ENCODE assay signal across 2 cellular contexts in the genomic region with DNA sequence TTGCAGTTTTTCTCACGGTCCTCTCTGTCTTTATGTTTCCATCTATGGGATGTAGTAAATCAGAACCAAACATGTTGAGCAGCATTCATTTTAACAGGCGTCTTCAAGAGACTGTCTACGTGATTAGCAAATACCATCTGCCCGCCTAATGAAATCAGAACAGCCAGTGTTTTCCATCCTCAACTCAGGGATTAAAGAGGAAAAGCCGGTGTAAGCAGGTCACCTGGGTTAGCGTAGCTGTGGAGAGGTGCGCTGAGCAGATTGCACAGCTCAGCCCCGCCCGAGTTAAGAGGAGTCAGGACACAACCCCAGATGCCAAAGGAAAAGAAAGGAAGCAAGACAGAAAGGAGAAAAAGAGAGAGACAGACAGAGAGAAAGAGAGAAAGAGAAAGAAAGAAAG.
A peak's percentile ranks its signal among the peaks of the same experiment; 100 is the strongest.
TF ChIP-seq lines count a peak whose summit lies in the region.

No MANE protein-coding gene starts in this region.

TF ChIP-seq in IMR-90, 13 proteins besides CTCF, POLR2A, EP300 and RAD21:
- no peak for TF ChIP-seq RCOR1 (IDR thresholded peaks at IDR 0.05; ENCODE audit: insufficient replicate concordance, low read length)
- TF ChIP-seq MXI1 (IDR thresholded peaks at IDR 0.05; ENCODE audit: borderline replicate concordance, low read depth, low read length), result no peak
- TF ChIP-seq MAFK (IDR thresholded peaks at IDR 0.05; ENCODE audit: low read depth, low read length), result no peak
- TF ChIP-seq SMC3 (IDR thresholded peaks at IDR 0.05; ENCODE audit: low read depth, low read length), result no peak
- no peak for TF ChIP-seq BHLHE40 (IDR thresholded peaks at IDR 0.05; ENCODE audit: low read depth, low read length)
- TF ChIP-seq, protein P1, sequence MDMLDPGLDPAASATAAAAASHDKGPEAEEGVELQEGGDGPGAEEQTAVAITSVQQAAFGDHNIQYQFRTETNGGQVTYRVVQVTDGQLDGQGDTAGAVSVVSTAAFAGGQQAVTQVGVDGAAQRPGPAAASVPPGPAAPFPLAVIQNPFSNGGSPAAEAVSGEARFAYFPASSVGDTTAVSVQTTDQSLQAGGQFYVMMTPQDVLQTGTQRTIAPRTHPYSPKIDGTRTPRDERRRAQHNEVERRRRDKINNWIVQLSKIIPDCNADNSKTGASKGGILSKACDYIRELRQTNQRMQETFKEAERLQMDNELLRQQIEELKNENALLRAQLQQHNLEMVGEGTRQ (IDR thresholded peaks at IDR 0.05; ENCODE audit: low read depth, low read length), result no peak

TF ChIP-seq in K562, 482 proteins besides CTCF, POLR2A, EP300 and RAD21:
- TF ChIP-seq KAT8 (IDR thresholded peaks at IDR 0.05; ENCODE audit: low read depth) (no peak), ZNF586 (CRISPR knock-in tag; conservative IDR thresholded peaks at IDR 0.05) (no peak), ZNF431 (CRISPR knock-in tag; IDR thresholded peaks at IDR 0.05) (no peak), ASH1L (IDR thresholded peaks at IDR 0.05; ENCODE audit: borderline replicate concordance, low read depth, partially characterized antibody) (no peak), KLF6 (CRISPR knock-in tag; IDR thresholded peaks at IDR 0.05; ENCODE audit: borderline replicate concordance) (no peak), ZBTB1 (CRISPR knock-in tag; IDR thresholded peaks at IDR 0.05; ENCODE audit: borderline replicate concordance, low read depth) (no peak)
- TF ChIP-seq, protein P2, sequence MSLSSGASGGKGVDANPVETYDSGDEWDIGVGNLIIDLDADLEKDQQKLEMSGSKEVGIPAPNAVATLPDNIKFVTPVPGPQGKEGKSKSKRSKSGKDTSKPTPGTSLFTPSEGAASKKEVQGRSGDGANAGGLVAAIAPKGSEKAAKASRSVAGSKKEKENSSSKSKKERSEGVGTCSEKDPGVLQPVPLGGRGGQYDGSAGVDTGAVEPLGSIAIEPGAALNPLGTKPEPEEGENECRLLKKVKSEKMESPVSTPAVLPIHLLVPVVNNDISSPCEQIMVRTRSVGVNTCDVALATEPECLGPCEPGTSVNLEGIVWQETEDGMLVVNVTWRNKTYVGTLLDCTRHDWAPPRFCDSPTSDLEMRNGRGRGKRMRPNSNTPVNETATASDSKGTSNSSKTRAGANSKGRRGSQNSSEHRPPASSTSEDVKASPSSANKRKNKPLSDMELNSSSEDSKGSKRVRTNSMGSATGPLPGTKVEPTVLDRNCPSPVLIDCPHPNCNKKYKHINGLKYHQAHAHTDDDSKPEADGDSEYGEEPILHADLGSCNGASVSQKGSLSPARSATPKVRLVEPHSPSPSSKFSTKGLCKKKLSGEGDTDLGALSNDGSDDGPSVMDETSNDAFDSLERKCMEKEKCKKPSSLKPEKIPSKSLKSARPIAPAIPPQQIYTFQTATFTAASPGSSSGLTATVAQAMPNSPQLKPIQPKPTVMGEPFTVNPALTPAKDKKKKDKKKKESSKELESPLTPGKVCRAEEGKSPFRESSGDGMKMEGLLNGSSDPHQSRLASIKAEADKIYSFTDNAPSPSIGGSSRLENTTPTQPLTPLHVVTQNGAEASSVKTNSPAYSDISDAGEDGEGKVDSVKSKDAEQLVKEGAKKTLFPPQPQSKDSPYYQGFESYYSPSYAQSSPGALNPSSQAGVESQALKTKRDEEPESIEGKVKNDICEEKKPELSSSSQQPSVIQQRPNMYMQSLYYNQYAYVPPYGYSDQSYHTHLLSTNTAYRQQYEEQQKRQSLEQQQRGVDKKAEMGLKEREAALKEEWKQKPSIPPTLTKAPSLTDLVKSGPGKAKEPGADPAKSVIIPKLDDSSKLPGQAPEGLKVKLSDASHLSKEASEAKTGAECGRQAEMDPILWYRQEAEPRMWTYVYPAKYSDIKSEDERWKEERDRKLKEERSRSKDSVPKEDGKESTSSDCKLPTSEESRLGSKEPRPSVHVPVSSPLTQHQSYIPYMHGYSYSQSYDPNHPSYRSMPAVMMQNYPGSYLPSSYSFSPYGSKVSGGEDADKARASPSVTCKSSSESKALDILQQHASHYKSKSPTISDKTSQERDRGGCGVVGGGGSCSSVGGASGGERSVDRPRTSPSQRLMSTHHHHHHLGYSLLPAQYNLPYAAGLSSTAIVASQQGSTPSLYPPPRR (CRISPR knock-in tag; IDR thresholded peaks at IDR 0.05; ENCODE audit: borderline replicate concordance), result no peak
- TF ChIP-seq, protein P3, sequence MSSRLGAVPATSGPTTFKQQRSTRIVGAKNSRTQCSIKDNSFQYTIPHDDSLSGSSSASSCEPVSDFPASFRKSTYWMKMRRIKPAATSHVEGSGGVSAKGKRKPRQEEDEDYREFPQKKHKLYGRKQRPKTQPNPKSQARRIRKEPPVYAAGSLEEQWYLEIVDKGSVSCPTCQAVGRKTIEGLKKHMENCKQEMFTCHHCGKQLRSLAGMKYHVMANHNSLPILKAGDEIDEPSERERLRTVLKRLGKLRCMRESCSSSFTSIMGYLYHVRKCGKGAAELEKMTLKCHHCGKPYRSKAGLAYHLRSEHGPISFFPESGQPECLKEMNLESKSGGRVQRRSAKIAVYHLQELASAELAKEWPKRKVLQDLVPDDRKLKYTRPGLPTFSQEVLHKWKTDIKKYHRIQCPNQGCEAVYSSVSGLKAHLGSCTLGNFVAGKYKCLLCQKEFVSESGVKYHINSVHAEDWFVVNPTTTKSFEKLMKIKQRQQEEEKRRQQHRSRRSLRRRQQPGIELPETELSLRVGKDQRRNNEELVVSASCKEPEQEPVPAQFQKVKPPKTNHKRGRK (tag; IDR thresholded peaks at IDR 0.05), result peak; percentile 76
- TF ChIP-seq, protein P4, sequence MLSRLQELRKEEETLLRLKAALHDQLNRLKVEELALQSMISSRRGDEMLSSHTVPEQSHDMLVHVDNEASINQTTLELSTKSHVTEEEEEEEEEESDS (CRISPR knock-in tag; IDR thresholded peaks at IDR 0.05), result no peak
